ENCODE assay signal across 1 cellular context in genomic region chr7:4738711-4739527, GRCh38.
TF ChIP-seq lines count a peak whose summit lies in the region.

No MANE protein-coding gene starts in this region.

TF ChIP-seq in K562, 482 proteins besides CTCF, POLR2A, EP300 and RAD21 (continued from another document and continues in another):
- TF ChIP-seq CHD7 (IDR thresholded peaks at IDR 0.05; ENCODE audit: low read depth, low read length) (no peak), ZNF398 (CRISPR knock-in tag; IDR thresholded peaks at IDR 0.05) (no peak), SAFB (IDR thresholded peaks at IDR 0.05; ENCODE audit: borderline replicate concordance, low read depth, low read length) (no peak), BHLHE40 (IDR thresholded peaks at IDR 0.05; ENCODE audit: low read length) (no peak), ZNF740 (CRISPR knock-in tag; IDR thresholded peaks at IDR 0.05) (no peak), ZNF740 (tag; IDR thresholded peaks at IDR 0.05) (no peak), ZNF408 (CRISPR knock-in tag; IDR thresholded peaks at IDR 0.05; ENCODE audit: low read depth) (no peak), GABPB2 (CRISPR knock-in tag; conservative IDR thresholded peaks at IDR 0.05) (no peak), CHD2 (IDR thresholded peaks at IDR 0.05; ENCODE audit: low read depth, low read length) (no peak), CBX8 (IDR thresholded peaks at IDR 0.05; ENCODE audit: borderline replicate concordance, extremely low read depth, low read depth, low read length, poor library complexity, severe bottlenecking) (no peak), ZNF232 (CRISPR knock-in tag; IDR thresholded peaks at IDR 0.05) (no peak), OTX1 (CRISPR knock-in tag; IDR thresholded peaks at IDR 0.05) (no peak), CREBBP (IDR thresholded peaks at IDR 0.05; ENCODE audit: low read depth, low read length) (no peak), IRF2 (CRISPR knock-in tag; IDR thresholded peaks at IDR 0.05) (no peak), MCM2 (IDR thresholded peaks at IDR 0.05; ENCODE audit: low read depth) (no peak), ETV6 (IDR thresholded peaks at IDR 0.05; ENCODE audit: borderline replicate concordance in 1 of 2, low read depth in 2 of 2, low read length in 1 of 2) (no peak), ETV6 (CRISPR knock-in tag; IDR thresholded peaks at IDR 0.05; ENCODE audit: borderline replicate concordance) (no peak), ZFX (CRISPR knock-in tag; IDR thresholded peaks at IDR 0.05) (no peak), NFE2 (IDR thresholded peaks at IDR 0.05; ENCODE audit: low read depth) (peak; percentile 98), ZEB2 (IDR thresholded peaks at IDR 0.05) (peak; percentile 39; the same call in 1 of the 2 replicates), ZNF143 (CRISPR knock-in tag; IDR thresholded peaks at IDR 0.05) (no peak), ZNF395 (CRISPR knock-in tag; IDR thresholded peaks at IDR 0.05) (0 out of 2 replicates have a peak, but pooled peaks have one; percentile 42), E2F1 (CRISPR knock-in tag; IDR thresholded peaks at IDR 0.05) (peak; percentile 18; the same call in 1 of the 2 replicates), MLLT1 (IDR thresholded peaks at IDR 0.05) (no peak; a peak in 1 of 4 replicates), TAL1 (IDR thresholded peaks at IDR 0.05) (peak; percentile 73), FOXM1 (IDR thresholded peaks at IDR 0.05; ENCODE audit: low read depth) (no peak), FOXM1 (CRISPR knock-in tag; IDR thresholded peaks at IDR 0.05; ENCODE audit: low read depth) (no peak), U2AF1 (optimal IDR thresholded peaks at IDR 0.05; ENCODE audit: low read depth, low read length) (no peak), ZNF407 (IDR thresholded peaks at IDR 0.05; ENCODE audit: low read depth) (no peak), BMI1 (IDR thresholded peaks at IDR 0.05; ENCODE audit: low read length) (no peak)
